ENCODE assay signal across 18 cellular contexts in genomic region chr16:20906871-20907255, GRCh38. TPM values are rescaled to one million over a fixed set of nuclear protein-coding genes. Genes with fewer than 3 reads are reported as not detected.
DNase-seq lines count a peak whose midpoint lies in the region; ATAC-seq and TF ChIP-seq lines count a peak whose summit lies in the region.
"Had no signal": no experiment of that assay in that cellular context is flagged by ENCODE, and none has a peak within 500 bp of the region (broad histone marks: within the 10 kb centered on the region; RNA-seq: fewer than 3 reads in every experiment).

No MANE protein-coding gene starts in this region.

- H3K27ac Mint-ChIP-seq in mesothelial cell of epicardium: peak overlapping the region; percentile 80
- H3K27ac Mint-ChIP-seq in CD14-positive monocyte: peak overlapping the region in 1 of 7 donors; percentile 54
- H3K27ac Mint-ChIP-seq: activated CD4-positive, alpha-beta memory T cell treated with anti-CD3 and anti-CD28 coated beads, Interleukin-2, amount 10 ng/mL, durations not matched to agents 7 days and 5 days; activated T-helper 2 cell treated with anti-CD3 and anti-CD28 coated beads, Interferon-gamma antibody, Interleukin-2, Interleukin-4, amounts not matched to agents 10 μg/mL and 5 μg/mL and 100 μg/mL, durations not matched to agents 14 hours and 24 hours and 36 hours; CD8-positive, alpha-beta T cell; endodermal cell; stimulated activated effector memory CD8-positive, alpha-beta T cell treated with anti-CD3 and anti-CD28 coated beads, Interleukin-12 subunit alpha, Interleukin-12 subunit beta, amount 100 ng/mL, for 72 hours; T-helper 2 cell treated with Interferon-gamma antibody and Interleukin-4, amounts not matched to agents 5 μg/mL and 100 μg/mL, for 36 hours had no signal

- H2AFZ ChIP-seq in PC-3 (ENCODE audit: low read length): no peak overlapping the region

- peaks cover 49% of the 10 kb centered on the region for H3K79me2 ChIP-seq in PC-3 (ENCODE audit: low read length)

- H3K4me2 ChIP-seq in PC-3 (ENCODE audit: low read length): peak overlapping the region; percentile 71

- H3K9me3 Mint-ChIP-seq in mesothelial cell of epicardium (no peaks in the 10 kb centered on the region), CD14-positive monocyte (no peaks in the 10 kb centered on the region)
- H3K9me3 Mint-ChIP-seq: activated T-helper 2 cell treated with anti-CD3 and anti-CD28 coated beads, Interferon-gamma antibody, Interleukin-2, Interleukin-4, amounts not matched to agents 10 μg/mL and 5 μg/mL and 100 μg/mL, durations not matched to agents 14 hours and 24 hours and 36 hours; CD8-positive, alpha-beta T cell; endodermal cell; stimulated activated effector memory CD8-positive, alpha-beta T cell treated with anti-CD3 and anti-CD28 coated beads, Interleukin-12 subunit alpha, Interleukin-12 subunit beta, amount 100 ng/mL, for 72 hours; T-helper 2 cell treated with Interferon-gamma antibody and Interleukin-4, amounts not matched to agents 5 μg/mL and 100 μg/mL, for 36 hours had no signal

- TF ChIP-seq CTCF in PC-3 (conservative IDR thresholded peaks at IDR 0.05; ENCODE audit: low read depth, low read length) (no peak), breast epithelium (IDR thresholded peaks at IDR 0.05) (no peak), mesothelial cell of epicardium (IDR thresholded peaks at IDR 0.05; ENCODE audit: unreplicated experiment) (no peak), thoracic aorta (IDR thresholded peaks at IDR 0.05) (no peak), CD14-positive monocyte (IDR thresholded peaks at IDR 0.05) (no peak)

- peak overlapping the region; percentile 82 for H3K27ac ChIP-seq in PC-3 (ENCODE audit: low read length)
- H3K27ac ChIP-seq in breast epithelium: peak overlapping the region; percentile 84 to 99
- peak overlapping the region; percentile 95 to 100 for H3K27ac ChIP-seq in thoracic aorta

- no peaks in the 10 kb centered on the region for H3K27me3 ChIP-seq in PC-3 (ENCODE audit: low read length)
- no peaks in the 10 kb centered on the region for H3K27me3 ChIP-seq in breast epithelium
- H3K27me3 ChIP-seq in thoracic aorta (replicated peaks; ENCODE audit: insufficient read depth): no peaks in the 10 kb centered on the region

- no peaks in the 10 kb centered on the region for H3K27me3 Mint-ChIP-seq in mesothelial cell of epicardium (ENCODE audit: low read depth)
- H3K27me3 Mint-ChIP-seq in CD14-positive monocyte (ENCODE audit: low read depth in 3 of 3): peaks cover 0 to 6% (median 6%) of the 10 kb centered on the region in 3 donors
- H3K27me3 Mint-ChIP-seq: activated CD4-positive, alpha-beta memory T cell treated with anti-CD3 and anti-CD28 coated beads, Interleukin-2, amount 10 ng/mL, durations not matched to agents 7 days and 5 days had no signal

- H3K4me3 Mint-ChIP-seq in mesothelial cell of epicardium (no peak overlapping the region), CD14-positive monocyte (no peak overlapping the region)
- H3K4me3 Mint-ChIP-seq: activated CD4-positive, alpha-beta memory T cell treated with anti-CD3 and anti-CD28 coated beads, Interleukin-2, amount 10 ng/mL, durations not matched to agents 7 days and 5 days; CD8-positive, alpha-beta T cell; endodermal cell; stimulated activated effector memory CD8-positive, alpha-beta T cell treated with anti-CD3 and anti-CD28 coated beads, Interleukin-12 subunit alpha, Interleukin-12 subunit beta, amount 100 ng/mL, for 72 hours; T-helper 2 cell treated with Interferon-gamma antibody and Interleukin-4, amounts not matched to agents 5 μg/mL and 100 μg/mL, for 36 hours had no signal

- BruUV-seq in PC-3 (replicated peaks; lab: Mats Ljungman, UMichigan): TSS peak; percentile 22

- peaks cover 16% of the 10 kb centered on the region for H3F3A ChIP-seq in PC-3 (ENCODE audit: low read length, unreplicated experiment)

- no peak for ATAC-seq in PC-3
- no peak for ATAC-seq in thoracic aorta (ENCODE audit: insufficient number of reproducible peaks, low FRiP score, low read depth)
- ATAC-seq in GM21360 (IDR thresholded peaks at IDR 0.05; ENCODE audit: unreplicated experiment): no peak
- ATAC-seq: CD8-positive, alpha-beta T cell; stimulated activated effector memory CD8-positive, alpha-beta T cell treated with anti-CD3 and anti-CD28 coated beads, Interleukin-12 subunit alpha, Interleukin-12 subunit beta, amount 100 ng/mL, for 72 hours had no signal

- H3K4me1 Mint-ChIP-seq in mesothelial cell of epicardium: peaks cover 54% of the 10 kb centered on the region
- peaks cover 81% of the 10 kb centered on the region for H3K4me1 Mint-ChIP-seq in CD14-positive monocyte

- H4K20me1 ChIP-seq in PC-3 (ENCODE audit: low read length): no peaks in the 10 kb centered on the region

- H3K4me3 ChIP-seq in PC-3 (ENCODE audit: low read length): peak overlapping the region; percentile 19; the same call in 1 of the 2 replicates
- no peak overlapping the region for H3K4me3 ChIP-seq in breast epithelium
- peak overlapping the region; percentile 5 for H3K4me3 ChIP-seq in thoracic aorta

- no peak for TF ChIP-seq POLR2A in breast epithelium (IDR thresholded peaks at IDR 0.05)

- DNase-seq in PC-3: no peak
- no peak for DNase-seq in breast epithelium (ENCODE audit: low spot score in 2 of 2)
- no peak for DNase-seq in mesothelial cell of epicardium (ENCODE audit: low spot score in 2 of 2, unreplicated experiment in 2 of 2)
- DNase-seq in thoracic aorta (ENCODE audit: low spot score): no peak
- DNase-seq in C1 segment of cervical spinal cord (lab: John Stamatoyannopoulos, UW): no peak
- DNase-seq in CD14-positive monocyte (ENCODE audit: low spot score): no peak
- DNase-seq: activated CD4-positive, alpha-beta memory T cell treated with anti-CD3 and anti-CD28 coated beads, Interleukin-2, amount 10 ng/mL, durations not matched to agents 7 days and 5 days; CD8-positive, alpha-beta T cell; endodermal cell; hypothalamus; midbrain; NCI-H1048; posterior cingulate gyrus; stimulated activated CD4-positive, alpha-beta T cell treated with anti-CD3 and anti-CD28 coated beads, Interleukin-4, amount 100 ng/mL, for 1 hour had no signal

- no peaks in the 10 kb centered on the region for H3K9me2 ChIP-seq in PC-3 (replicated peaks; ENCODE audit: low read length)

- H3K9me3 ChIP-seq in PC-3 (ENCODE audit: low read length) (no peaks in the 10 kb centered on the region), breast epithelium (no peaks in the 10 kb centered on the region), thoracic aorta (no peaks in the 10 kb centered on the region)

- H3K4me1 ChIP-seq in PC-3 (ENCODE audit: insufficient read depth, low read length): peaks cover 92% of the 10 kb centered on the region
- peaks cover 5 to 27% of the 10 kb centered on the region in 2 donors for H3K4me1 ChIP-seq in breast epithelium
- H3K4me1 ChIP-seq in thoracic aorta (ENCODE audit: control insufficient read depth in 1 of 2, low read depth in 2 of 2): peaks cover 65 to 96% of the 10 kb centered on the region in 2 donors

- intact Hi-C loops in PC-3 (cut with micrococcal nuclease): loop anchor here (5.0 kb wide), 1 partner anchor 180 kb away; no protein-coding TSS in a partner anchor
- intact Hi-C loops in breast epithelium (cut with DNase I; ENCODE audit: low total_unique reads): no loop called here
- intact Hi-C loops in CD14-positive monocyte (cut with micrococcal nuclease): no loop called here

- no peaks in the 10 kb centered on the region for H3K36me3 Mint-ChIP-seq in mesothelial cell of epicardium
- peaks cover 12 to 15% of the 10 kb centered on the region in 2 donors for H3K36me3 Mint-ChIP-seq in CD14-positive monocyte
- H3K36me3 Mint-ChIP-seq: CD8-positive, alpha-beta T cell had no signal

- H3K9ac ChIP-seq in PC-3 (ENCODE audit: low read length): peak overlapping the region; percentile 32; the same call in 1 of the 2 replicates

- H3K36me3 ChIP-seq in PC-3 (ENCODE audit: low read depth, low read length): no peaks in the 10 kb centered on the region
- no peaks in the 10 kb centered on the region for H3K36me3 ChIP-seq in breast epithelium
- H3K36me3 ChIP-seq in thoracic aorta: no peaks in the 10 kb centered on the region

- POLR2A ChIA-PET in PC-3 (lab: Charles Lee; ENCODE audit: unreplicated experiment): no interaction called here

- CTCF ChIA-PET in PC-3 (lab: Charles Lee): interaction anchor here (0.7 kb wide), 1 partner anchor 28 kb away, joined by 3 read pairs; no protein-coding TSS in a partner anchor

RNA-seq across cellular contexts. Expression of gene LYRM1, which starts 6.3 kb away (rescaled TPM):
- total RNA-seq in PC-3 (2014; rRNA removed): 21.9 and 35.1 TPM in 2 replicates
- total RNA-seq in breast epithelium: 10 to 100 TPM; 42.6 to 54.6 (median 50.9) TPM
- total RNA-seq in mesothelial cell of epicardium: 14.7 to 16.0 TPM (median 15.9 TPM) in 3 replicates
- total RNA-seq in thoracic aorta: 10 to 100 TPM; 18.7 to 34.9 TPM
- 10 to 100 TPM; 25.5 to 29.5 TPM for polyA plus RNA-seq in CD14-positive monocyte

RNA-seq across cellular contexts. Expression of gene DCUN1D3, which starts 6.7 kb away (rescaled TPM):
- 8.5 and 10.5 TPM in 2 replicates for total RNA-seq in PC-3 (2014; rRNA removed)
- 10 to 100 TPM; 22.7 to 43.8 (median 26.2) TPM for total RNA-seq in breast epithelium
- 10.8 to 12.4 TPM (median 12.0 TPM) in 3 replicates for total RNA-seq in mesothelial cell of epicardium
- 10 to 100 TPM; 25.3 to 28.0 TPM for total RNA-seq in thoracic aorta
- polyA plus RNA-seq in CD14-positive monocyte: 1 to 10 TPM; 1.0 to 1.3 TPM

Comparison
In these comparisons a context has a peak if more than half of its experiments do, and no peak if none do; other contexts are left out.
1. H3K4me3 ChIP-seq: peak in PC-3 (single experiment) and thoracic aorta (single experiment); none in breast epithelium (0 of 3).
2. Peak in every context shown above with its lines, with median percentiles within 50 percentile points of each other: H3K27ac ChIP-seq.